10 cellular contexts compared by ENCODE assay signal in the genomic region with DNA sequence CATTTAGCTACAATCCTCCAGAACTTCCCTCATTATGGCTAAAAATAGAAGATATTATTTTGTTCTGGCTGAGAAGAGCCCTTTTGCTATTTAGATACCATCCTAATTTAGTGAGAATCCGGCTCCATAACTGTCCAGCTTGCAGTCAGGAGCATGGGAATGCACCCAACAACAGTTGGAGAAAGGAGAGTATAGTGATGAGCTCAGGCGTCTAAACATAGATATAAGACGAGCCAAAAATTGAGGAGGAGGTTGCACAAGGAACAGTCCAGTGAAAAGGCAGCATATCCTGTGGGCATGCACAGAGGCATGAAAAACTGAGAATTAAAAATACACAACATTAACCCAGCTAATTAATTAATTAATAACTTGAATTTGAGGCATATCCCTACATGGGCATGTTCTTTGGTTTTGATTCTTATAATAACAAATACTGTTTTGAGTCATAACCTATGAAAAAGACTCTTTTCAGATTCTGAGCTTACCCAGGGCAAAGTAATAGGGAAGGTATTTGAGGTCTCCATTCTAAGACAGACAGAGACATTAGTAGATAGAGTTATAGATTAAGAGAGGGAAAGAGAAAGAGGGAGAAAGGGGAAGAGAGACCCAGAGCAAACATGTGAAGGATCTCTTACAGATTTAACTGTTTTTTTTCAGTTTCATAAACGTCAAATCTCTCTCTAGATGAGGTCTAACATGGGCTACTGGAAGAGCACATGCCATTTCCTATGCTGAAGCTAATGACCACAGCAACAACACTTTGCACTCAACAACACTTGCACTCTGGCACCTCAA.
DNase-seq lines count a peak whose midpoint lies in the region; ATAC-seq, FAIRE-seq and TF ChIP-seq lines count a peak whose summit lies in the region.
"Had no signal": no experiment of that assay in that cellular context is flagged by ENCODE, and none has a peak within 500 bp of the region (broad histone marks: within the 10 kb centered on the region; RNA-seq: fewer than 3 reads in every experiment).

No MANE protein-coding gene starts in this region.

- peak overlapping the region; percentile 73 to 94 for H4K8ac ChIP-seq in IMR-90 (ENCODE audit: low read depth in 2 of 2, low read length in 2 of 2)

- ATAC-seq in GM19035 (IDR thresholded peaks at IDR 0.05; ENCODE audit: unreplicated experiment) (peak; percentile 74), HG02642 (IDR thresholded peaks at IDR 0.05; ENCODE audit: poor library complexity, unreplicated experiment) (peak; percentile 78), IMR-90 (ENCODE audit: low read depth) (peak; percentile 80), psoas muscle (peak; percentile 97 to 99 (median 98))

- BruUV-seq in IMR-90 (replicated peaks; lab: Mats Ljungman, UMichigan) = no TSS peak

- peak overlapping the region; percentile 73; the same call in 1 of the 2 replicates for H4K5ac ChIP-seq in IMR-90 (ENCODE audit: low read depth, low read length)

- in situ Hi-C loops in IMR-90 (cut with MboI; ENCODE audit: low sequenced_read_pairs) = no loop called here

- dilution Hi-C loops in IMR-90 (cut with HindIII; ENCODE audit: low sequenced_read_pairs, unreplicated experiment) = no loop called here

- H3K9ac ChIP-seq in IMR-90 (ENCODE audit: low read depth, low read length) = no peak overlapping the region

- no peaks in the 10 kb centered on the region for H3K9me3 ChIP-seq in IMR-90 (ENCODE audit: control insufficient read depth, insufficient read depth, low read length)
- H3K9me3 ChIP-seq in psoas muscle = no peaks in the 10 kb centered on the region

- TF ChIP-seq POLR2A in IMR-90 (IDR thresholded peaks at IDR 0.05; ENCODE audit: low read depth, low read length) = no peak

- peak overlapping the region; percentile 82 for H2BK5ac ChIP-seq in IMR-90 (ENCODE audit: low read depth, low read length, poor library complexity, severe bottlenecking)

- POLR2A ChIA-PET in IMR-90 (lab: Charles Lee; ENCODE audit: unreplicated experiment) = no interaction called here

- H2BK120ac ChIP-seq in IMR-90 (ENCODE audit: low read depth, low read length) = peak overlapping the region; percentile 84; the same call in 1 of the 2 replicates

- H2BK15ac ChIP-seq in IMR-90 (ENCODE audit: low read depth, low read length) = peak overlapping the region; percentile 97

- CTCF ChIA-PET in IMR-90 (lab: Yijun Ruan, JAX) = interaction anchor here (1.4 kb wide), 1 partner anchor 11 kb away, joined by 5 read pairs; no protein-coding TSS in a partner anchor

- TF ChIP-seq RAD21 in IMR-90 (IDR thresholded peaks at IDR 0.05; ENCODE audit: low read length) = no peak

- FAIRE-seq in HTR-8/SVneo (lab: Jason Lieb, UNC) = no peak
- FAIRE-seq: bronchial epithelial cell had no signal

- H2BK20ac ChIP-seq in IMR-90 (ENCODE audit: low read depth, low read length) = peak overlapping the region; percentile 94

- H3K27me3 ChIP-seq in IMR-90 (ENCODE audit: control insufficient read depth, insufficient read depth, low read length) (no peaks in the 10 kb centered on the region), psoas muscle (ENCODE audit: insufficient read depth in 3 of 3, low read length in 2 of 3) (no peaks in the 10 kb centered on the region)

- H3K27ac ChIP-seq in IMR-90 (ENCODE audit: insufficient read depth, low read length) (0 out of 2 replicates have a peak overlapping the region, but pooled peaks have one; percentile 2), psoas muscle (peak overlapping the region; percentile 74)

- intact Hi-C loops in IMR-90 (cut with micrococcal nuclease) = no loop called here
- intact Hi-C loops in psoas muscle (cut with DNase I) = no loop called here

- no peak for TF ChIP-seq CTCF in IMR-90 (conservative IDR thresholded peaks at IDR 0.05; ENCODE audit: low read depth, low read length)
- no peak for TF ChIP-seq CTCF in psoas muscle (IDR thresholded peaks at IDR 0.05)

- peak overlapping the region; percentile 96 for H2AK5ac ChIP-seq in IMR-90 (ENCODE audit: low read depth, low read length)

- peak; percentile 69 for DNase-seq in IMR-90
- DNase-seq in psoas muscle = no peak
- DNase-seq in stimulated activated CD4-positive, alpha-beta T cell treated with anti-CD3 and anti-CD28 coated beads, Interleukin-4, amount 100 ng/mL, for 4 hours = no peak
- no peak for DNase-seq in HTR-8/SVneo (ENCODE audit: insufficient read length, low spot score)
- DNase-seq in NCI-H345 (lab: John Stamatoyannopoulos, UW) = no peak
- no peak for DNase-seq in NCI-H2029 treated with DMSO at 0.1 percent for 48 hours (lab: John Stamatoyannopoulos, UW)
- DNase-seq: hippocampal formation had no signal

- H3K14ac ChIP-seq in IMR-90 (replicated peaks; ENCODE audit: low read depth, low read length) = peak overlapping the region; percentile 23

- H2AFZ ChIP-seq in IMR-90 (replicated peaks; ENCODE audit: low read length, poor library complexity) = peak overlapping the region; percentile 56

- H3K36me3 ChIP-seq in IMR-90 (ENCODE audit: control insufficient read depth, insufficient read depth, low read length) (no peaks in the 10 kb centered on the region), psoas muscle (ENCODE audit: insufficient read depth in 1 of 2, low read depth in 1 of 2) (no peaks in the 10 kb centered on the region)

- H3K4ac ChIP-seq in IMR-90 (ENCODE audit: low read depth, low read length) = peak overlapping the region; percentile 93

- H3K4me1 ChIP-seq in IMR-90 (ENCODE audit: control insufficient read depth, insufficient read depth, low read length) (peaks cover 6% of the 10 kb centered on the region; the same call in 1 of the 2 replicates), psoas muscle (peaks cover 18% of the 10 kb centered on the region)

- peak overlapping the region; percentile 78 for H4K91ac ChIP-seq in IMR-90 (ENCODE audit: insufficient read depth, low read depth, low read length)

- no peak overlapping the region; the same call in 1 of the 2 replicates for H3K4me2 ChIP-seq in IMR-90 (ENCODE audit: low read depth, low read length)

- H3K23ac ChIP-seq in IMR-90 (ENCODE audit: low read depth, low read length) = peak overlapping the region; percentile 28

- H2AK9ac ChIP-seq in IMR-90 (replicated peaks; ENCODE audit: low read depth, low read length, poor library complexity) = peak overlapping the region; percentile 53

- 33% methylated on average over 1 of the region's 4 CpGs; no CpG with 5 or more reads in 1 of the 2 experiments for WGBS in IMR-90 (ENCODE audit: extremely low coverage in 2 of 2, insufficient read length in 1 of 2), 2 experiments
- WGBS in psoas muscle, 3 donors = 23 to 40% (median 28%) methylated on average over 4 of the region's 4 CpGs

- H3K4me3 ChIP-seq in IMR-90 (ENCODE audit: insufficient read depth, low read depth, low read length) = no peak overlapping the region
- H3K4me3 ChIP-seq in psoas muscle = no peak overlapping the region

- no peaks in the 10 kb centered on the region for H3K79me1 ChIP-seq in IMR-90 (ENCODE audit: low read depth in 1 of 2, low read length in 2 of 2)

- no peaks in the 10 kb centered on the region for H4K20me1 ChIP-seq in IMR-90 (ENCODE audit: insufficient read depth, low read length)

- H3K56ac ChIP-seq in IMR-90 (ENCODE audit: extremely low read depth, insufficient read depth, low read length) = no peak overlapping the region; the same call in 1 of the 2 replicates

- H3K9me1 ChIP-seq in IMR-90 (ENCODE audit: insufficient read depth, low read length) = 0 out of 2 replicates have a peak, but pooled peaks cover 2% of the 10 kb centered on the region

- peak overlapping the region; percentile 79; the same call in 1 of the 2 replicates for H3K18ac ChIP-seq in IMR-90 (ENCODE audit: low read depth, low read length)

TF ChIP-seq in IMR-90, 13 proteins besides CTCF, POLR2A, EP300 and RAD21:
- TF ChIP-seq MAFK (IDR thresholded peaks at IDR 0.05; ENCODE audit: low read depth, low read length) (no peak), SMC3 (IDR thresholded peaks at IDR 0.05; ENCODE audit: low read depth, low read length) (no peak), CEBPB (IDR thresholded peaks at IDR 0.05; ENCODE audit: low read depth, low read length) (peak; percentile 51; the same call in 1 of the 2 replicates), MAZ (IDR thresholded peaks at IDR 0.05; ENCODE audit: borderline replicate concordance, low read depth, low read length) (no peak)
TF ChIP-seq in IMR-90: peak in this region for 1.
